Comparison of ENCODE assay signal across 1 cellular context in the genomic region with DNA sequence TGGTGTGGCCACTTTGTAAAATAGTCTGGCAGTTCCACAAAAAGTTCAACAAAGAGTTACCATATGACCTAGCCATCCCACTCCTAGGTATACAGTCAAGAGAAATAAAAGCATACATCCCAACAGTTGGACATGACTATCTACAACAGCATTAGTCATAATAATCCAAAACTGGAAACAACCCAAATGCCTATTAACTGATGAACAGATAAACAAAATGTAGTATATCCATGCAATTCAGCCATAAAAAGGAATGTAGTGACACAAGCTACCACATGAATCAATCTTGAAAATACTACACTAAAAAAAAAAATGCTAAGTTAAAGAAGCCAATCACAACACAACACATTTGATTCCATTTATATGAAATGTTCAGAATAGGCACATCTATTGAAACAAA.
A peak's percentile ranks its signal among the peaks of the same experiment; 100 is the strongest.
TF ChIP-seq lines count a peak whose summit lies in the region.

No MANE protein-coding gene starts in this region.

TF ChIP-seq in SK-N-SH, 30 proteins besides CTCF, POLR2A, EP300 and RAD21 (continued from another document):
- TF ChIP-seq RXRA (IDR thresholded peaks at IDR 0.05; ENCODE audit: borderline replicate concordance, low read depth) = 0 out of 2 replicates have a peak, but pooled peaks have one; percentile 20
- TF ChIP-seq SIN3A (IDR thresholded peaks at IDR 0.05; ENCODE audit: borderline replicate concordance, low read depth, low read length) = no peak
- TF ChIP-seq TAF1 (IDR thresholded peaks at IDR 0.05; ENCODE audit: borderline replicate concordance, low read depth, low read length) = no peak
- TF ChIP-seq FOXM1 (IDR thresholded peaks at IDR 0.05; ENCODE audit: low read depth) = no peak
- TF ChIP-seq MXI1 (IDR thresholded peaks at IDR 0.05; ENCODE audit: low read depth, low read length) = no peak
- no peak for TF ChIP-seq NRF1 (IDR thresholded peaks at IDR 0.05; ENCODE audit: low read depth, low read length)
- no peak for TF ChIP-seq RFX5 (IDR thresholded peaks at IDR 0.05; ENCODE audit: low read length)
- TF ChIP-seq, protein P1, sequence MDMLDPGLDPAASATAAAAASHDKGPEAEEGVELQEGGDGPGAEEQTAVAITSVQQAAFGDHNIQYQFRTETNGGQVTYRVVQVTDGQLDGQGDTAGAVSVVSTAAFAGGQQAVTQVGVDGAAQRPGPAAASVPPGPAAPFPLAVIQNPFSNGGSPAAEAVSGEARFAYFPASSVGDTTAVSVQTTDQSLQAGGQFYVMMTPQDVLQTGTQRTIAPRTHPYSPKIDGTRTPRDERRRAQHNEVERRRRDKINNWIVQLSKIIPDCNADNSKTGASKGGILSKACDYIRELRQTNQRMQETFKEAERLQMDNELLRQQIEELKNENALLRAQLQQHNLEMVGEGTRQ (IDR thresholded peaks at IDR 0.05; ENCODE audit: borderline replicate concordance, low read depth, low read length) = no peak
- peak; percentile 62; the same call in 1 of the 2 replicates for TF ChIP-seq JUND (IDR thresholded peaks at IDR 0.05)
- no peak for TF ChIP-seq FOXJ3 (CRISPR knock-in tag; IDR thresholded peaks at IDR 0.05)
- TF ChIP-seq POLR2AphosphoS5 (IDR thresholded peaks at IDR 0.05; ENCODE audit: low read depth, low read length) = no peak
- TF ChIP-seq RCOR1 (IDR thresholded peaks at IDR 0.05; ENCODE audit: low read length) = no peak
- TF ChIP-seq GABPA (IDR thresholded peaks at IDR 0.05; ENCODE audit: low read depth) = no peak
- TF ChIP-seq, protein P2, sequence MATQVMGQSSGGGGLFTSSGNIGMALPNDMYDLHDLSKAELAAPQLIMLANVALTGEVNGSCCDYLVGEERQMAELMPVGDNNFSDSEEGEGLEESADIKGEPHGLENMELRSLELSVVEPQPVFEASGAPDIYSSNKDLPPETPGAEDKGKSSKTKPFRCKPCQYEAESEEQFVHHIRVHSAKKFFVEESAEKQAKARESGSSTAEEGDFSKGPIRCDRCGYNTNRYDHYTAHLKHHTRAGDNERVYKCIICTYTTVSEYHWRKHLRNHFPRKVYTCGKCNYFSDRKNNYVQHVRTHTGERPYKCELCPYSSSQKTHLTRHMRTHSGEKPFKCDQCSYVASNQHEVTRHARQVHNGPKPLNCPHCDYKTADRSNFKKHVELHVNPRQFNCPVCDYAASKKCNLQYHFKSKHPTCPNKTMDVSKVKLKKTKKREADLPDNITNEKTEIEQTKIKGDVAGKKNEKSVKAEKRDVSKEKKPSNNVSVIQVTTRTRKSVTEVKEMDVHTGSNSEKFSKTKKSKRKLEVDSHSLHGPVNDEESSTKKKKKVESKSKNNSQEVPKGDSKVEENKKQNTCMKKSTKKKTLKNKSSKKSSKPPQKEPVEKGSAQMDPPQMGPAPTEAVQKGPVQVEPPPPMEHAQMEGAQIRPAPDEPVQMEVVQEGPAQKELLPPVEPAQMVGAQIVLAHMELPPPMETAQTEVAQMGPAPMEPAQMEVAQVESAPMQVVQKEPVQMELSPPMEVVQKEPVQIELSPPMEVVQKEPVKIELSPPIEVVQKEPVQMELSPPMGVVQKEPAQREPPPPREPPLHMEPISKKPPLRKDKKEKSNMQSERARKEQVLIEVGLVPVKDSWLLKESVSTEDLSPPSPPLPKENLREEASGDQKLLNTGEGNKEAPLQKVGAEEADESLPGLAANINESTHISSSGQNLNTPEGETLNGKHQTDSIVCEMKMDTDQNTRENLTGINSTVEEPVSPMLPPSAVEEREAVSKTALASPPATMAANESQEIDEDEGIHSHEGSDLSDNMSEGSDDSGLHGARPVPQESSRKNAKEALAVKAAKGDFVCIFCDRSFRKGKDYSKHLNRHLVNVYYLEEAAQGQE (IDR thresholded peaks at IDR 0.05; ENCODE audit: low read depth, low read length) = no peak
- no peak for TF ChIP-seq SMC3 (IDR thresholded peaks at IDR 0.05; ENCODE audit: low read depth, low read length)
- TF ChIP-seq, protein P3, sequence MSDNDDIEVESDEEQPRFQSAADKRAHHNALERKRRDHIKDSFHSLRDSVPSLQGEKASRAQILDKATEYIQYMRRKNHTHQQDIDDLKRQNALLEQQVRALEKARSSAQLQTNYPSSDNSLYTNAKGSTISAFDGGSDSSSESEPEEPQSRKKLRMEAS (IDR thresholded peaks at IDR 0.05; ENCODE audit: low read depth) = no peak
- no peak for TF ChIP-seq ELF1 (IDR thresholded peaks at IDR 0.05)
- no peak for TF ChIP-seq CHD2 (IDR thresholded peaks at IDR 0.05; ENCODE audit: low read length, partially characterized antibody)
- TF ChIP-seq, protein P4, sequence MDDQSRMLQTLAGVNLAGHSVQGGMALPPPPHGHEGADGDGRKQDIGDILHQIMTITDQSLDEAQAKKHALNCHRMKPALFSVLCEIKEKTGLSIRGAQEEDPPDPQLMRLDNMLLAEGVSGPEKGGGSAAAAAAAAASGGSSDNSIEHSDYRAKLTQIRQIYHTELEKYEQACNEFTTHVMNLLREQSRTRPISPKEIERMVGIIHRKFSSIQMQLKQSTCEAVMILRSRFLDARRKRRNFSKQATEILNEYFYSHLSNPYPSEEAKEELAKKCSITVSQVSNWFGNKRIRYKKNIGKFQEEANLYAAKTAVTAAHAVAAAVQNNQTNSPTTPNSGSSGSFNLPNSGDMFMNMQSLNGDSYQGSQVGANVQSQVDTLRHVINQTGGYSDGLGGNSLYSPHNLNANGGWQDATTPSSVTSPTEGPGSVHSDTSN (IDR thresholded peaks at IDR 0.05) = peak; percentile 57
- no peak for TF ChIP-seq GATA2 (CRISPR knock-in tag; IDR thresholded peaks at IDR 0.05)
- no peak for TF ChIP-seq MEF2A (IDR thresholded peaks at IDR 0.05; ENCODE audit: borderline replicate concordance, low read depth)
